17 cellular contexts compared by ENCODE assay signal in genomic region chr6:152625213-152625612, GRCh38. TPM values are rescaled to one million over a fixed set of nuclear protein-coding genes. Genes with fewer than 3 reads are reported as not detected.
A peak's percentile ranks its signal among the peaks of the same experiment; 100 is the strongest.
DNase-seq lines count a peak whose midpoint lies in the region; ATAC-seq and TF ChIP-seq lines count a peak whose summit lies in the region.
"Had no signal": no experiment of that assay in that cellular context is flagged by ENCODE, and none has a peak within 500 bp of the region (broad histone marks: within the 10 kb centered on the region; RNA-seq: fewer than 3 reads in every experiment).

No MANE protein-coding gene starts in this region.

- H3K4me1 Mint-ChIP-seq in CD8-positive, alpha-beta memory T cell, result peaks cover 16 to 21% (median 20%) of the 10 kb centered on the region in 3 donors
- H3K4me1 Mint-ChIP-seq: CD4-positive, CD25-positive, alpha-beta regulatory T cell had no signal

- H3K4me1 ChIP-seq in CD8-positive, alpha-beta memory T cell (ENCODE audit: insufficient read depth, low read length), result no peaks in the 10 kb centered on the region
- H3K4me1 ChIP-seq in endocrine pancreas (ENCODE audit: control insufficient read depth, insufficient read depth, low read length), result peaks cover 5% of the 10 kb centered on the region

- peak overlapping the region in 6 of 7 donors; percentile 4 to 63 (median 48) for H3K4me3 Mint-ChIP-seq in CD8-positive, alpha-beta memory T cell
- H3K4me3 Mint-ChIP-seq: CD4-positive, CD25-positive, alpha-beta regulatory T cell had no signal

- H3K9ac ChIP-seq in endocrine pancreas (ENCODE audit: control insufficient read depth, insufficient read depth, low read length), result no peak overlapping the region
- H3K9ac ChIP-seq: GM23248 had no signal

- no peak overlapping the region for H3K27ac ChIP-seq in CD8-positive, alpha-beta memory T cell (ENCODE audit: low read depth, low read length)
- H3K27ac ChIP-seq: GM23248 had no signal

- CTCF ChIA-PET in CD8-positive, alpha-beta memory T cell (lab: Charles Lee), result no interaction called here

- H3K9me3 Mint-ChIP-seq in CD8-positive, alpha-beta memory T cell, result no peaks in the 10 kb centered on the region

- H3K4me3 ChIP-seq in CD8-positive, alpha-beta memory T cell (ENCODE audit: low read length), result no peak overlapping the region
- H3K4me3 ChIP-seq in GM12865 (ENCODE audit: low read depth, low read length) (no peak overlapping the region), endocrine pancreas (ENCODE audit: control insufficient read depth, insufficient read depth, low read length) (peak overlapping the region; percentile 29)
- H3K4me3 ChIP-seq: GM23248 had no signal

- no peaks in the 10 kb centered on the region for H3K36me3 ChIP-seq in CD8-positive, alpha-beta memory T cell (ENCODE audit: insufficient read depth, low read length)
- H3K36me3 ChIP-seq in endocrine pancreas (ENCODE audit: control insufficient read depth, insufficient read depth, low read length), result no peaks in the 10 kb centered on the region

- peaks cover 0 to 2% of the 10 kb centered on the region in 2 donors for H3K27me3 Mint-ChIP-seq in CD8-positive, alpha-beta memory T cell

- peaks cover 0 to 16% (median 4%) of the 10 kb centered on the region in 3 donors for H3K36me3 Mint-ChIP-seq in CD8-positive, alpha-beta memory T cell
- H3K36me3 Mint-ChIP-seq: CD4-positive, CD25-positive, alpha-beta regulatory T cell had no signal

- DNase-seq in CD8-positive, alpha-beta memory T cell, result peak in 1 of 5 donors; percentile 5
- DNase-seq in GM12865 (ENCODE audit: low read depth) (peak; percentile 47), NOMO-1 (lab: John Stamatoyannopoulos, UW; ENCODE audit: unreplicated experiment in 2 of 2) (peak; percentile 16 to 80), NCI-H2227 treated with DMSO at 0.1 percent for 48 hours (lab: John Stamatoyannopoulos, UW) (no peak), islet precursor cell (no peak)
- DNase-seq: EL, GM23248, HCEC 1CT, KG1, NCI-H1092, NCI-H187 treated with DMSO at 0.1 percent for 48 hours, NCI-H446, NCI-H774, SHP77 treated with DMSO at 0.1 percent for 48 hours had no signal

- H3K27me3 ChIP-seq in CD8-positive, alpha-beta memory T cell (ENCODE audit: insufficient read depth, low read length, poor library complexity, severe bottlenecking), result no peaks in the 10 kb centered on the region
- no peaks in the 10 kb centered on the region for H3K27me3 ChIP-seq in endocrine pancreas (ENCODE audit: control insufficient read depth, insufficient read depth, low read length)

- H3K9me3 ChIP-seq in CD8-positive, alpha-beta memory T cell (ENCODE audit: low read length), result no peaks in the 10 kb centered on the region
- H3K9me3 ChIP-seq in endocrine pancreas (ENCODE audit: control insufficient read depth, low read length), result no peaks in the 10 kb centered on the region

- H3K27ac Mint-ChIP-seq in CD8-positive, alpha-beta memory T cell, result peak overlapping the region in 5 of 8 donors; percentile 17 to 75 (median 44)
- H3K27ac Mint-ChIP-seq: CD4-positive, CD25-positive, alpha-beta regulatory T cell had no signal

- POLR2A ChIA-PET in CD8-positive, alpha-beta memory T cell (lab: Charles Lee), result no interaction called here

- no peak for ATAC-seq in esophagus mucosa

- TF ChIP-seq CTCF in GM12865 (IDR thresholded peaks at IDR 0.05; ENCODE audit: insufficient read depth, low read depth, low read length, missing control alignments), result no peak

RNA-seq across cellular contexts. Expression of gene SYNE1, which starts 11.9 kb away (rescaled TPM):
- 10 to 100 TPM; 41.0 to 48.4 TPM for total RNA-seq in CD8-positive, alpha-beta memory T cell
- 79.0 TPM for polyA plus RNA-seq in CD8-positive, alpha-beta memory T cell
- 4.0 TPM for total RNA-seq in esophagus mucosa

Comparison
In these comparisons a context has a peak if more than half of its experiments do, and no peak if none do; other contexts are left out.
1. DNase-seq: peak in GM12865 (single experiment) and NOMO-1 (2 of 2); none in NCI-H2227 treated with DMSO at 0.1 percent for 48 hours (single experiment) and islet precursor cell (single experiment).